ENCODE assay signal across 18 cellular contexts in the genomic region with DNA sequence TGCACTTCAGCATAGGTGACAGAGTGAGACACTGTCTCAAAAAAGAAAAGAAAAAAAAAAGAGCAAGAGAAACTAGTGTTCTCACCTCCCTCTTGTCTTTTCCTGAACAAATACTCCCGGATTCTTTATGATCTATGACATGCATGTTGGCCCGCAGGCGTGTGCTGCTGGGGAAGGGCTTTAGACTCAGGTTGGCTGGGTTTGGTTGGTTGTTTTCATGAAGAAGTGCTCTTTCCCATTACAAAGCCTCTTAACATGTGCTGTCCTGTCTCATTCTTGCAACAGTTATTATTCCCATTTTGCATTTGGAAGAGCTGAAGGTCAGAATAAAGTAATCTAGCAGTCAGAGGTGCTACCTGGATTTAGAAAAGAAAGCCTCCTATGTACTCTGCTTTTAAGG.
A peak's percentile ranks its signal among the peaks of the same experiment; 100 is the strongest.
DNase-seq lines count a peak whose midpoint lies in the region; ATAC-seq, FAIRE-seq and TF ChIP-seq lines count a peak whose summit lies in the region.
"Had no signal": no experiment of that assay in that cellular context is flagged by ENCODE, and none has a peak within 500 bp of the region (broad histone marks: within the 10 kb centered on the region; RNA-seq: fewer than 3 reads in every experiment).

No MANE protein-coding gene starts in this region.

- peak; percentile 10 for DNase-seq in bronchial epithelial cell (ENCODE audit: low read depth)
- DNase-seq in hepatocyte (ENCODE audit: low spot score), result no peak
- no peak for DNase-seq in pancreas
- DNase-seq in OCI-M1 (lab: John Stamatoyannopoulos, UW), result no peak
- DNase-seq in activated T-cell treated with anti-CD3 and anti-CD28 coated beads, Interleukin-2, amount 50 U/mL, for 1 hour, result no peak
- DNase-seq: Calu3; CD4-positive, alpha-beta memory T cell; COR-L47; DND-41; GDM1; GM23248; H7 had no signal

- H3K4me3 Mint-ChIP-seq in nephron, result no peak overlapping the region
- H3K4me3 Mint-ChIP-seq: CD4-positive, alpha-beta memory T cell had no signal

- peak overlapping the region; percentile 54; the same call in 1 of the 2 replicates for H3K27ac ChIP-seq in VCaP
- peak overlapping the region; percentile 84 for H3K27ac ChIP-seq in hepatocyte
- H3K27ac ChIP-seq in pancreas, result no peak overlapping the region
- H3K27ac ChIP-seq: GM23248 had no signal

- WGBS in hepatocyte (ENCODE audit: low lambda C conversion rate, missing lambda C conversion rate), result 90% methylated on average over 3 of the region's 3 CpGs
- WGBS in pancreas, 2 donors, result 90 to 96% methylated on average over 3 of the region's 3 CpGs

- H2AFZ ChIP-seq in hepatocyte, result no peak overlapping the region
- H2AFZ ChIP-seq: GM23248 had no signal

- no peak for ATAC-seq in pancreas
- ATAC-seq: GM12878, HCT116 had no signal

- peaks cover 34% of the 10 kb centered on the region for H3K27me3 Mint-ChIP-seq in nephron (ENCODE audit: low read depth)

- H3K9me2 ChIP-seq in hepatocyte (replicated peaks; ENCODE audit: insufficient read depth), result no peaks in the 10 kb centered on the region

- peaks cover 34% of the 10 kb centered on the region for H3K4me1 Mint-ChIP-seq in nephron
- H3K4me1 Mint-ChIP-seq: CD4-positive, alpha-beta memory T cell had no signal

- H3K36me3 ChIP-seq in bronchial epithelial cell (ENCODE audit: control insufficient read depth, insufficient read depth, low read length) (no peaks in the 10 kb centered on the region), hepatocyte (replicated peaks; ENCODE audit: insufficient read depth, low read depth) (no peaks in the 10 kb centered on the region), pancreas (no peaks in the 10 kb centered on the region)

- no peak for FAIRE-seq in bronchial epithelial cell (lab: Jason Lieb, UNC)
- no peak for FAIRE-seq in pancreas (lab: Jason Lieb, UNC)
- FAIRE-seq: GM12878, GM19239, H1 had no signal

- intact Hi-C loops in pancreas (cut with DNase I), result no loop called here

- H3K79me2 ChIP-seq in hepatocyte, result no peaks in the 10 kb centered on the region

- no peak overlapping the region for H3K4me2 ChIP-seq in hepatocyte

- H3K4me3 ChIP-seq in bronchial epithelial cell (ENCODE audit: low read depth, low read length), result no peak overlapping the region
- H3K4me3 ChIP-seq in hepatocyte, result no peak overlapping the region
- H3K4me3 ChIP-seq in pancreas, result no peak overlapping the region
- H3K4me3 ChIP-seq: GM12878, GM23248 had no signal

- H3K27ac Mint-ChIP-seq in nephron, result peak overlapping the region in 2 of 3 experiments; percentile 6 to 27
- H3K27ac Mint-ChIP-seq: CD4-positive, alpha-beta memory T cell had no signal

- H3K27me3 ChIP-seq in bronchial epithelial cell (ENCODE audit: control insufficient read depth, insufficient read depth, low read length), result no peaks in the 10 kb centered on the region
- no peaks in the 10 kb centered on the region for H3K27me3 ChIP-seq in hepatocyte
- no peaks in the 10 kb centered on the region for H3K27me3 ChIP-seq in pancreas

- no peaks in the 10 kb centered on the region for H4K20me1 ChIP-seq in hepatocyte (ENCODE audit: insufficient read depth, poor library complexity, severe bottlenecking)

- no peaks in the 10 kb centered on the region for H3K36me3 Mint-ChIP-seq in nephron (ENCODE audit: low read depth)
- H3K36me3 Mint-ChIP-seq: CD4-positive, alpha-beta memory T cell had no signal

- no peak for TF ChIP-seq CTCF in VCaP (conservative IDR thresholded peaks at IDR 0.05)
- no peak for TF ChIP-seq CTCF in bronchial epithelial cell (IDR thresholded peaks at IDR 0.05; ENCODE audit: insufficient read depth, low read length, severe bottlenecking)
- no peak for TF ChIP-seq CTCF in hepatocyte (IDR thresholded peaks at IDR 0.05; ENCODE audit: poor library complexity)
- TF ChIP-seq CTCF in nephron (IDR thresholded peaks at IDR 0.05; ENCODE audit: unreplicated experiment in 3 of 3), result no peak
- no peak for TF ChIP-seq CTCF in pancreas (IDR thresholded peaks at IDR 0.05)

- peaks cover 11% of the 10 kb centered on the region for H3K4me1 ChIP-seq in hepatocyte (ENCODE audit: insufficient read depth)
- H3K4me1 ChIP-seq in pancreas, result no peaks in the 10 kb centered on the region

- no peaks in the 10 kb centered on the region for H3K9me3 Mint-ChIP-seq in nephron
- H3K9me3 Mint-ChIP-seq: CD4-positive, alpha-beta memory T cell had no signal

- no peaks in the 10 kb centered on the region for H3K9me3 ChIP-seq in hepatocyte (ENCODE audit: low read depth)
- H3K9me3 ChIP-seq in pancreas, result no peaks in the 10 kb centered on the region

Comparison
In these comparisons a context has a peak if more than half of its experiments do, and no peak if none do; other contexts are left out.
1. H3K27ac ChIP-seq: peak in VCaP (single experiment) and hepatocyte (single experiment); none in pancreas (0 of 4).